ENCODE assay signal across 19 cellular contexts in genomic region chr1:33724348-33724747, GRCh38.
DNase-seq lines count a peak whose midpoint lies in the region; ATAC-seq and TF ChIP-seq lines count a peak whose summit lies in the region.
"Had no signal": no experiment of that assay in that cellular context is flagged by ENCODE, and none has a peak within 500 bp of the region (broad histone marks: within the 10 kb centered on the region; RNA-seq: fewer than 3 reads in every experiment).

No MANE protein-coding gene starts in this region.

- TF ChIP-seq CTCF in GM12872 (IDR thresholded peaks at IDR 0.05; ENCODE audit: insufficient read depth, low read depth, low read length), result 0 out of 3 replicates have a peak, but pooled peaks have one; percentile 18
- TF ChIP-seq CTCF in HFFc6 (IDR thresholded peaks at IDR 0.05), result peak; percentile 21; the same call in 1 of the 2 replicates
- TF ChIP-seq CTCF in endothelial cell (IDR thresholded peaks at IDR 0.05; ENCODE audit: unreplicated experiment), result no peak
- no peak for TF ChIP-seq CTCF in type B pancreatic cell (conservative IDR thresholded peaks at IDR 0.05)

- no peak overlapping the region for H3K27ac Mint-ChIP-seq in HFFc6
- no peak overlapping the region for H3K27ac Mint-ChIP-seq in endothelial cell (ENCODE audit: unreplicated experiment)
- no peak overlapping the region for H3K27ac Mint-ChIP-seq in type B pancreatic cell
- H3K27ac Mint-ChIP-seq: CD4-positive, alpha-beta memory T cell; IgD-negative memory B cell had no signal

- DNase-seq in HFFc6, result no peak
- peak; percentile 11 for DNase-seq in endothelial cell (ENCODE audit: low spot score)
- peak; percentile 56 for DNase-seq in type B pancreatic cell (ENCODE audit: extremely low spot score, unreplicated experiment)
- no peak for DNase-seq in dedifferentiated amniotic fluid mesenchymal stem cell (ENCODE audit: extremely low spot score)
- DNase-seq in activated T-cell treated with anti-CD3 and anti-CD28 coated beads, Interleukin-2, amount 50 U/mL, for 1 hour, result no peak
- DNase-seq: BE2C; Calu3; CD4-positive, alpha-beta memory T cell; DMS53; HCEC 1CT; NCI-H1417; NCI-H1930; NCI-H446 treated with DMSO at 0.1 percent for 48 hours; NCI-H748 treated with DMSO at 0.1 percent for 48 hours; RPMI8226 had no signal

- ATAC-seq in GM18502 (IDR thresholded peaks at IDR 0.05; ENCODE audit: poor library complexity, unreplicated experiment), result no peak
- ATAC-seq: GM12878 had no signal

- H3K27me3 Mint-ChIP-seq in HFFc6 (ENCODE audit: insufficient read depth) (peaks cover 6% of the 10 kb centered on the region), endothelial cell (ENCODE audit: unreplicated experiment) (peaks cover 1% of the 10 kb centered on the region), type B pancreatic cell (peaks cover 5% of the 10 kb centered on the region)

- H3K36me3 Mint-ChIP-seq in HFFc6 (ENCODE audit: low read depth) (no peaks in the 10 kb centered on the region), endothelial cell (ENCODE audit: low read depth, unreplicated experiment) (no peaks in the 10 kb centered on the region), type B pancreatic cell (no peaks in the 10 kb centered on the region)
- H3K36me3 Mint-ChIP-seq: CD4-positive, alpha-beta memory T cell had no signal

- peaks cover 4% of the 10 kb centered on the region; the same call in 1 of the 2 replicates for H3K9me3 Mint-ChIP-seq in HFFc6
- no peaks in the 10 kb centered on the region for H3K9me3 Mint-ChIP-seq in endothelial cell (ENCODE audit: unreplicated experiment)
- H3K9me3 Mint-ChIP-seq in type B pancreatic cell, result no peaks in the 10 kb centered on the region
- H3K9me3 Mint-ChIP-seq: CD4-positive, alpha-beta memory T cell; IgD-negative memory B cell had no signal

- no peak overlapping the region for H3K4me3 Mint-ChIP-seq in HFFc6
- no peak overlapping the region for H3K4me3 Mint-ChIP-seq in endothelial cell (ENCODE audit: unreplicated experiment)
- no peak overlapping the region for H3K4me3 Mint-ChIP-seq in type B pancreatic cell
- H3K4me3 Mint-ChIP-seq: CD4-positive, alpha-beta memory T cell; IgD-negative memory B cell had no signal

- H3K4me1 Mint-ChIP-seq in HFFc6 (ENCODE audit: low read depth) (no peaks in the 10 kb centered on the region), endothelial cell (ENCODE audit: unreplicated experiment) (no peaks in the 10 kb centered on the region), type B pancreatic cell (ENCODE audit: unreplicated experiment) (no peaks in the 10 kb centered on the region)
- H3K4me1 Mint-ChIP-seq: CD4-positive, alpha-beta memory T cell had no signal

Comparison
In these comparisons a context has a peak if more than half of its experiments do, and no peak if none do; other contexts are left out.
1. CTCF ChIP-seq: peak in GM12872 (single experiment) and HFFc6 (single experiment); none in endothelial cell (single experiment) and type B pancreatic cell (single experiment).
2. DNase-seq: peak in endothelial cell (single experiment) and type B pancreatic cell (single experiment); none in HFFc6 (single experiment), dedifferentiated amniotic fluid mesenchymal stem cell (single experiment) and activated T-cell treated with anti-CD3 and anti-CD28 coated beads, Interleukin-2, amount 50 U/mL, for 1 hour (single experiment).